Comparison of ENCODE assay signal across 10 cellular contexts in genomic region chr17:40070895-40071719, GRCh38. TPM values are rescaled to one million over a fixed set of nuclear protein-coding genes. Genes with fewer than 3 reads are reported as not detected.
DNase-seq lines count a peak whose midpoint lies in the region; ATAC-seq and TF ChIP-seq lines count a peak whose summit lies in the region.
"Had no signal": no experiment of that assay in that cellular context is flagged by ENCODE, and none has a peak within 500 bp of the region (broad histone marks: within the 10 kb centered on the region; RNA-seq: fewer than 3 reads in every experiment).

No MANE protein-coding gene starts in this region.

- H3K4me2 ChIP-seq in BLaER1 treated with 17β-estradiol and CSF1 and Interleukin-3, amounts not matched to agents 10 nM and 100 nM: peak overlapping the region; percentile 93 to 99 (median 97)

- H3K27me3 Mint-ChIP-seq in osteocyte (ENCODE audit: unreplicated experiment): no peaks in the 10 kb centered on the region

- H3K9me3 ChIP-seq in BLaER1 treated with 17β-estradiol and CSF1 and Interleukin-3, amounts not matched to agents 10 nM and 100 nM (replicated peaks in 1 of 11): no peaks in the 10 kb centered on the region
- no peaks in the 10 kb centered on the region for H3K9me3 ChIP-seq in esophagus (ENCODE audit: control insufficient read depth in 2 of 2, insufficient read depth in 1 of 2, low read depth in 1 of 2, low read length in 1 of 2)

- H4K20me1 ChIP-seq in BLaER1 treated with 17β-estradiol and CSF1 and Interleukin-3, amounts not matched to agents 10 nM and 100 nM: no peaks in the 10 kb centered on the region

- no peaks in the 10 kb centered on the region for H3K9me3 Mint-ChIP-seq in osteocyte (ENCODE audit: unreplicated experiment)

- DNase-seq in NCI-H2029 treated with DMSO at 0.1 percent for 48 hours (lab: John Stamatoyannopoulos, UW) (peak; percentile 21), osteocyte (ENCODE audit: extremely low spot score, unreplicated experiment) (no peak), NCI-H1105 treated with DMSO at 0.1 percent for 48 hours (lab: John Stamatoyannopoulos, UW) (no peak), NCI-H345 (lab: John Stamatoyannopoulos, UW) (no peak)

- no peak overlapping the region for H3K4me3 Mint-ChIP-seq in osteocyte (ENCODE audit: unreplicated experiment)

- H3K4me1 Mint-ChIP-seq in osteocyte (ENCODE audit: unreplicated experiment): peaks cover 88% of the 10 kb centered on the region

- ATAC-seq in GM21367 (IDR thresholded peaks at IDR 0.05; ENCODE audit: unreplicated experiment) (no peak), GM19395 (IDR thresholded peaks at IDR 0.05; ENCODE audit: unreplicated experiment) (no peak)

- H3K4me1 ChIP-seq in BLaER1 treated with 17β-estradiol and CSF1 and Interleukin-3, amounts not matched to agents 10 nM and 100 nM: peaks cover 98 to 100% (median 100%) of the 10 kb centered on the region in 10 experiments
- peaks cover 29 to 60% of the 10 kb centered on the region in 2 donors for H3K4me1 ChIP-seq in esophagus (ENCODE audit: control insufficient read depth in 2 of 2, insufficient read depth in 2 of 2, low read length in 1 of 2)

- H3K27me3 ChIP-seq in BLaER1 treated with 17β-estradiol and CSF1 and Interleukin-3, amounts not matched to agents 10 nM and 100 nM: no peaks in the 10 kb centered on the region
- H3K27me3 ChIP-seq in esophagus (ENCODE audit: control insufficient read depth in 1 of 2, insufficient read depth in 2 of 2, low read length in 2 of 2): no peaks in the 10 kb centered on the region

- H3K27ac ChIP-seq in BLaER1 treated with 17β-estradiol and CSF1 and Interleukin-3, amounts not matched to agents 10 nM and 100 nM: peak overlapping the region; percentile 63 to 93 (median 85); a peak in 21 of 22 replicates
- peak overlapping the region; percentile 85 to 94 for H3K27ac ChIP-seq in esophagus (ENCODE audit: low read depth in 2 of 2, low read length in 1 of 2)

- no peaks in the 10 kb centered on the region for H3K36me3 Mint-ChIP-seq in osteocyte (ENCODE audit: unreplicated experiment)
- H3K36me3 Mint-ChIP-seq: activated naive CD4-positive, alpha-beta T cell treated with anti-CD3 and anti-CD28 coated beads, Interleukin-2, amount 50 U/mL, for 72 hours had no signal

- H3K27ac Mint-ChIP-seq in osteocyte (ENCODE audit: unreplicated experiment): peak overlapping the region; percentile 89

- 27 to 40% methylated on average over 17 of the region's 17 CpGs for WGBS in esophagus, 2 donors

- peaks cover 0 to 6% (median 0%) of the 10 kb centered on the region in 11 experiments; a peak in 1 of 22 replicates for H3K36me3 ChIP-seq in BLaER1 treated with 17β-estradiol and CSF1 and Interleukin-3, amounts not matched to agents 10 nM and 100 nM
- H3K36me3 ChIP-seq in esophagus (ENCODE audit: control insufficient read depth in 2 of 2, insufficient read depth in 2 of 2, low read length in 1 of 2): peaks cover 0 to 8% of the 10 kb centered on the region in 2 donors

- TF ChIP-seq CTCF in osteocyte (IDR thresholded peaks at IDR 0.05): no peak

- H3K9ac ChIP-seq in BLaER1 treated with 17β-estradiol and CSF1 and Interleukin-3, amounts not matched to agents 10 nM and 100 nM: peak overlapping the region; percentile 39 to 85 (median 76); a peak in 21 of 22 replicates

- H3K4me3 ChIP-seq in BLaER1 treated with 17β-estradiol and CSF1 and Interleukin-3, amounts not matched to agents 10 nM and 100 nM: peak overlapping the region in 9 of 10 experiments; percentile 14 to 55 (median 44); a peak in 13 of 20 replicates
- H3K4me3 ChIP-seq in esophagus (ENCODE audit: low read depth in 1 of 2, low read length in 2 of 2): no peak overlapping the region

RNA-seq across cellular contexts. Expression of gene THRA, which starts 8.3 kb away (rescaled TPM):
- polyA plus RNA-seq in esophagus: 10 to 100 TPM; 10.5 to 11.0 TPM
- total RNA-seq in osteocyte: 44.6 and 46.3 TPM in 2 replicates

RNA-seq across cellular contexts. Expression of gene MED24, which starts 16.9 kb away (rescaled TPM):
- 10 to 100 TPM; 37.7 to 43.7 TPM for polyA plus RNA-seq in esophagus
- total RNA-seq in osteocyte: 74.5 and 96.2 TPM in 2 replicates

RNA-seq across cellular contexts. Expression of gene NR1D1, which starts 29.3 kb away (rescaled TPM):
- polyA plus RNA-seq in esophagus: 10 to 100 TPM; 23.6 to 24.6 TPM
- 6.1 and 6.9 TPM in 2 replicates for total RNA-seq in osteocyte

RNA-seq across cellular contexts. Expression of gene MSL1, which starts 50.7 kb away (rescaled TPM):
- polyA plus RNA-seq in esophagus: 10 to 100 TPM; 42.1 to 59.5 TPM
- total RNA-seq in osteocyte: 85.9 and 86.8 TPM in 2 replicates

RNA-seq across cellular contexts. Expression of gene CSF3, which starts 55.9 kb away (rescaled TPM):
- polyA plus RNA-seq in esophagus: under 1 TPM; 0.26 to 0.29 TPM
- not detected in 2 replicates for total RNA-seq in osteocyte
- total RNA-seq: activated naive CD4-positive, alpha-beta T cell treated with anti-CD3 and anti-CD28 coated beads, Interleukin-2, amount 50 U/mL, for 72 hours; renal cortical epithelial cell had no signal

Comparison
In these comparisons a context has a peak if more than half of its experiments do, and no peak if none do; other contexts are left out.
1. H3K4me3 ChIP-seq: peak in BLaER1 treated with 17β-estradiol and CSF1 and Interleukin-3, amounts not matched to agents 10 nM and 100 nM (9 of 10); none in esophagus (0 of 2).